1 cellular context compared by ENCODE assay signal in genomic region chr2:43675646-43676321, GRCh38.
A peak's percentile ranks its signal among the peaks of the same experiment; 100 is the strongest.
TF ChIP-seq lines count a peak whose summit lies in the region.

No MANE protein-coding gene starts in this region.

TF ChIP-seq in HepG2, 621 proteins besides CTCF, POLR2A, EP300 and RAD21 (continued from another document and continues in another):
- TF ChIP-seq, protein P1, sequence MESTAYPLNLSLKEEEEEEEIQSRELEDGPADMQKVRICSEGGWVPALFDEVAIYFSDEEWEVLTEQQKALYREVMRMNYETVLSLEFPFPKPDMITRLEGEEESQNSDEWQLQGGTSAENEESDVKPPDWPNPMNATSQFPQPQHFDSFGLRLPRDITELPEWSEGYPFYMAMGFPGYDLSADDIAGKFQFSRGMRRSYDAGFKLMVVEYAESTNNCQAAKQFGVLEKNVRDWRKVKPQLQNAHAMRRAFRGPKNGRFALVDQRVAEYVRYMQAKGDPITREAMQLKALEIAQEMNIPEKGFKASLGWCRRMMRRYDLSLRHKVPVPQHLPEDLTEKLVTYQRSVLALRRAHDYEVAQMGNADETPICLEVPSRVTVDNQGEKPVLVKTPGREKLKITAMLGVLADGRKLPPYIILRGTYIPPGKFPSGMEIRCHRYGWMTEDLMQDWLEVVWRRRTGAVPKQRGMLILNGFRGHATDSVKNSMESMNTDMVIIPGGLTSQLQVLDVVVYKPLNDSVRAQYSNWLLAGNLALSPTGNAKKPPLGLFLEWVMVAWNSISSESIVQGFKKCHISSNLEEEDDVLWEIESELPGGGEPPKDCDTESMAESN (CRISPR knock-in tag; conservative IDR thresholded peaks at IDR 0.05) = peak; percentile 16; the same call in 1 of the 2 replicates
- no peak for TF ChIP-seq NAIF1 (CRISPR knock-in tag; IDR thresholded peaks at IDR 0.05; ENCODE audit: borderline replicate concordance)
- no peak for TF ChIP-seq ZNF3 (CRISPR knock-in tag; IDR thresholded peaks at IDR 0.05)
- 0 out of 2 replicates have a peak, but pooled peaks have one; percentile 43 for TF ChIP-seq ZNF766 (CRISPR knock-in tag; IDR thresholded peaks at IDR 0.05; ENCODE audit: borderline replicate concordance)
- peak; percentile 82; the same call in 1 of the 2 replicates for TF ChIP-seq ZNF230 (CRISPR knock-in tag; IDR thresholded peaks at IDR 0.05)
- TF ChIP-seq ZNF142 (CRISPR knock-in tag; IDR thresholded peaks at IDR 0.05) = no peak
- TF ChIP-seq ISL2 (CRISPR knock-in tag; IDR thresholded peaks at IDR 0.05) = no peak
- TF ChIP-seq HIVEP1 (CRISPR knock-in tag; IDR thresholded peaks at IDR 0.05) = no peak
- peak; percentile 42; the same call in 1 of the 2 replicates for TF ChIP-seq MXD1 (CRISPR knock-in tag; IDR thresholded peaks at IDR 0.05)
- peak; percentile 63; the same call in 1 of the 2 replicates for TF ChIP-seq SNAI1 (CRISPR knock-in tag; IDR thresholded peaks at IDR 0.05; ENCODE audit: borderline replicate concordance)
- TF ChIP-seq, protein P2, sequence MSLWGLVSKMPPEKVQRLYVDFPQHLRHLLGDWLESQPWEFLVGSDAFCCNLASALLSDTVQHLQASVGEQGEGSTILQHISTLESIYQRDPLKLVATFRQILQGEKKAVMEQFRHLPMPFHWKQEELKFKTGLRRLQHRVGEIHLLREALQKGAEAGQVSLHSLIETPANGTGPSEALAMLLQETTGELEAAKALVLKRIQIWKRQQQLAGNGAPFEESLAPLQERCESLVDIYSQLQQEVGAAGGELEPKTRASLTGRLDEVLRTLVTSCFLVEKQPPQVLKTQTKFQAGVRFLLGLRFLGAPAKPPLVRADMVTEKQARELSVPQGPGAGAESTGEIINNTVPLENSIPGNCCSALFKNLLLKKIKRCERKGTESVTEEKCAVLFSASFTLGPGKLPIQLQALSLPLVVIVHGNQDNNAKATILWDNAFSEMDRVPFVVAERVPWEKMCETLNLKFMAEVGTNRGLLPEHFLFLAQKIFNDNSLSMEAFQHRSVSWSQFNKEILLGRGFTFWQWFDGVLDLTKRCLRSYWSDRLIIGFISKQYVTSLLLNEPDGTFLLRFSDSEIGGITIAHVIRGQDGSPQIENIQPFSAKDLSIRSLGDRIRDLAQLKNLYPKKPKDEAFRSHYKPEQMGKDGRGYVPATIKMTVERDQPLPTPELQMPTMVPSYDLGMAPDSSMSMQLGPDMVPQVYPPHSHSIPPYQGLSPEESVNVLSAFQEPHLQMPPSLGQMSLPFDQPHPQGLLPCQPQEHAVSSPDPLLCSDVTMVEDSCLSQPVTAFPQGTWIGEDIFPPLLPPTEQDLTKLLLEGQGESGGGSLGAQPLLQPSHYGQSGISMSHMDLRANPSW (CRISPR knock-in tag; IDR thresholded peaks at IDR 0.05; ENCODE audit: borderline replicate concordance) = 0 out of 2 replicates have a peak, but pooled peaks have one; percentile 40
- no peak for TF ChIP-seq CREB1 (IDR thresholded peaks at IDR 0.05)
- TF ChIP-seq CREB1 (CRISPR knock-in tag; IDR thresholded peaks at IDR 0.05) = peak; percentile 73; the same call in 1 of the 2 replicates
- peak; percentile 35; the same call in 1 of the 2 replicates for TF ChIP-seq RFXAP (CRISPR knock-in tag; IDR thresholded peaks at IDR 0.05; ENCODE audit: borderline replicate concordance)
- TF ChIP-seq ZBTB20 (CRISPR knock-in tag; IDR thresholded peaks at IDR 0.05; ENCODE audit: borderline replicate concordance, low read depth) = peak; percentile 67; the same call in 1 of the 2 replicates
- TF ChIP-seq ZNF761 (CRISPR knock-in tag; conservative IDR thresholded peaks at IDR 0.05) = 0 out of 2 replicates have a peak, but pooled peaks have one; percentile 35
- 0 out of 2 replicates have a peak, but pooled peaks have one; percentile 66 for TF ChIP-seq ZNF101 (CRISPR knock-in tag; IDR thresholded peaks at IDR 0.05; ENCODE audit: borderline replicate concordance, low read depth)
- TF ChIP-seq ZNF337 (CRISPR knock-in tag; IDR thresholded peaks at IDR 0.05; ENCODE audit: borderline replicate concordance, low read depth) = 0 out of 2 replicates have a peak, but pooled peaks have one; percentile 38
- peak; percentile 59; the same call in 1 of the 2 replicates for TF ChIP-seq ZNF512B (CRISPR knock-in tag; IDR thresholded peaks at IDR 0.05; ENCODE audit: borderline replicate concordance)
- TF ChIP-seq, protein P3, sequence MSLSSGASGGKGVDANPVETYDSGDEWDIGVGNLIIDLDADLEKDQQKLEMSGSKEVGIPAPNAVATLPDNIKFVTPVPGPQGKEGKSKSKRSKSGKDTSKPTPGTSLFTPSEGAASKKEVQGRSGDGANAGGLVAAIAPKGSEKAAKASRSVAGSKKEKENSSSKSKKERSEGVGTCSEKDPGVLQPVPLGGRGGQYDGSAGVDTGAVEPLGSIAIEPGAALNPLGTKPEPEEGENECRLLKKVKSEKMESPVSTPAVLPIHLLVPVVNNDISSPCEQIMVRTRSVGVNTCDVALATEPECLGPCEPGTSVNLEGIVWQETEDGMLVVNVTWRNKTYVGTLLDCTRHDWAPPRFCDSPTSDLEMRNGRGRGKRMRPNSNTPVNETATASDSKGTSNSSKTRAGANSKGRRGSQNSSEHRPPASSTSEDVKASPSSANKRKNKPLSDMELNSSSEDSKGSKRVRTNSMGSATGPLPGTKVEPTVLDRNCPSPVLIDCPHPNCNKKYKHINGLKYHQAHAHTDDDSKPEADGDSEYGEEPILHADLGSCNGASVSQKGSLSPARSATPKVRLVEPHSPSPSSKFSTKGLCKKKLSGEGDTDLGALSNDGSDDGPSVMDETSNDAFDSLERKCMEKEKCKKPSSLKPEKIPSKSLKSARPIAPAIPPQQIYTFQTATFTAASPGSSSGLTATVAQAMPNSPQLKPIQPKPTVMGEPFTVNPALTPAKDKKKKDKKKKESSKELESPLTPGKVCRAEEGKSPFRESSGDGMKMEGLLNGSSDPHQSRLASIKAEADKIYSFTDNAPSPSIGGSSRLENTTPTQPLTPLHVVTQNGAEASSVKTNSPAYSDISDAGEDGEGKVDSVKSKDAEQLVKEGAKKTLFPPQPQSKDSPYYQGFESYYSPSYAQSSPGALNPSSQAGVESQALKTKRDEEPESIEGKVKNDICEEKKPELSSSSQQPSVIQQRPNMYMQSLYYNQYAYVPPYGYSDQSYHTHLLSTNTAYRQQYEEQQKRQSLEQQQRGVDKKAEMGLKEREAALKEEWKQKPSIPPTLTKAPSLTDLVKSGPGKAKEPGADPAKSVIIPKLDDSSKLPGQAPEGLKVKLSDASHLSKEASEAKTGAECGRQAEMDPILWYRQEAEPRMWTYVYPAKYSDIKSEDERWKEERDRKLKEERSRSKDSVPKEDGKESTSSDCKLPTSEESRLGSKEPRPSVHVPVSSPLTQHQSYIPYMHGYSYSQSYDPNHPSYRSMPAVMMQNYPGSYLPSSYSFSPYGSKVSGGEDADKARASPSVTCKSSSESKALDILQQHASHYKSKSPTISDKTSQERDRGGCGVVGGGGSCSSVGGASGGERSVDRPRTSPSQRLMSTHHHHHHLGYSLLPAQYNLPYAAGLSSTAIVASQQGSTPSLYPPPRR (CRISPR knock-in tag; IDR thresholded peaks at IDR 0.05; ENCODE audit: borderline replicate concordance) = 0 out of 2 replicates have a peak, but pooled peaks have one; percentile 35
- 0 out of 2 replicates have a peak, but pooled peaks have one; percentile 15 for TF ChIP-seq ZNF292 (CRISPR knock-in tag; IDR thresholded peaks at IDR 0.05; ENCODE audit: borderline replicate concordance, low read depth)
- TF ChIP-seq PHF21A (CRISPR knock-in tag; IDR thresholded peaks at IDR 0.05) = peak; percentile 22; the same call in 1 of the 2 replicates
- 0 out of 2 replicates have a peak, but pooled peaks have one; percentile 76 for TF ChIP-seq ZNF34 (CRISPR knock-in tag; IDR thresholded peaks at IDR 0.05; ENCODE audit: borderline replicate concordance)
- TF ChIP-seq, protein P4, sequence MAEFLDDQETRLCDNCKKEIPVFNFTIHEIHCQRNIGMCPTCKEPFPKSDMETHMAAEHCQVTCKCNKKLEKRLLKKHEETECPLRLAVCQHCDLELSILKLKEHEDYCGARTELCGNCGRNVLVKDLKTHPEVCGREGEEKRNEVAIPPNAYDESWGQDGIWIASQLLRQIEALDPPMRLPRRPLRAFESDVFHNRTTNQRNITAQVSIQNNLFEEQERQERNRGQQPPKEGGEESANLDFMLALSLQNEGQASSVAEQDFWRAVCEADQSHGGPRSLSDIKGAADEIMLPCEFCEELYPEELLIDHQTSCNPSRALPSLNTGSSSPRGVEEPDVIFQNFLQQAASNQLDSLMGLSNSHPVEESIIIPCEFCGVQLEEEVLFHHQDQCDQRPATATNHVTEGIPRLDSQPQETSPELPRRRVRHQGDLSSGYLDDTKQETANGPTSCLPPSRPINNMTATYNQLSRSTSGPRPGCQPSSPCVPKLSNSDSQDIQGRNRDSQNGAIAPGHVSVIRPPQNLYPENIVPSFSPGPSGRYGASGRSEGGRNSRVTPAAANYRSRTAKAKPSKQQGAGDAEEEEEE (CRISPR knock-in tag; IDR thresholded peaks at IDR 0.05; ENCODE audit: borderline replicate concordance) = no peak
- TF ChIP-seq PRPF4 (IDR thresholded peaks at IDR 0.05; ENCODE audit: low read depth, low read length, poor library complexity, severe bottlenecking) = peak; percentile 56
- TF ChIP-seq ZNF607 (CRISPR knock-in tag; IDR thresholded peaks at IDR 0.05; ENCODE audit: borderline replicate concordance) = no peak
- TF ChIP-seq, protein P5, sequence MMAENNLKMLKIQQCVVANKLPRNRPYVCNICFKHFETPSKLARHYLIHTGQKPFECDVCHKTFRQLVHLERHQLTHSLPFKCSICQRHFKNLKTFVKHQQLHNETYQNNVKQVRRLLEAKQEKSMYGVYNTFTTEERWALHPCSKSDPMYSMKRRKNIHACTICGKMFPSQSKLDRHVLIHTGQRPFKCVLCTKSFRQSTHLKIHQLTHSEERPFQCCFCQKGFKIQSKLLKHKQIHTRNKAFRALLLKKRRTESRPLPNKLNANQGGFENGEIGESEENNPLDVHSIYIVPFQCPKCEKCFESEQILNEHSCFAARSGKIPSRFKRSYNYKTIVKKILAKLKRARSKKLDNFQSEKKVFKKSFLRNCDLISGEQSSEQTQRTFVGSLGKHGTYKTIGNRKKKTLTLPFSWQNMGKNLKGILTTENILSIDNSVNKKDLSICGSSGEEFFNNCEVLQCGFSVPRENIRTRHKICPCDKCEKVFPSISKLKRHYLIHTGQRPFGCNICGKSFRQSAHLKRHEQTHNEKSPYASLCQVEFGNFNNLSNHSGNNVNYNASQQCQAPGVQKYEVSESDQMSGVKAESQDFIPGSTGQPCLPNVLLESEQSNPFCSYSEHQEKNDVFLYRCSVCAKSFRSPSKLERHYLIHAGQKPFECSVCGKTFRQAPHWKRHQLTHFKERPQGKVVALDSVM (CRISPR knock-in tag; IDR thresholded peaks at IDR 0.05) = no peak
- TF ChIP-seq GFI1 (CRISPR knock-in tag; IDR thresholded peaks at IDR 0.05; ENCODE audit: borderline replicate concordance) = no peak
- TF ChIP-seq SOX6 (IDR thresholded peaks at IDR 0.05) = no peak
- TF ChIP-seq SOX6 (CRISPR knock-in tag; IDR thresholded peaks at IDR 0.05) = no peak
- 0 out of 2 replicates have a peak, but pooled peaks have one; percentile 0 for TF ChIP-seq IRF2 (CRISPR knock-in tag; IDR thresholded peaks at IDR 0.05)
- no peak for TF ChIP-seq ZSCAN30 (CRISPR knock-in tag; IDR thresholded peaks at IDR 0.05)
